9 cellular contexts compared by ENCODE assay signal in genomic region chr15:77031376-77032050, GRCh38. TPM values are rescaled to one million over a fixed set of nuclear protein-coding genes. Genes with fewer than 3 reads are reported as not detected.
A peak's percentile ranks its signal among the peaks of the same experiment; 100 is the strongest.
DNase-seq lines count a peak whose midpoint lies in the region; ATAC-seq, FAIRE-seq and TF ChIP-seq lines count a peak whose summit lies in the region.
"Had no signal": no experiment of that assay in that cellular context is flagged by ENCODE, and none has a peak within 500 bp of the region (broad histone marks: within the 10 kb centered on the region; RNA-seq: fewer than 3 reads in every experiment).

No MANE protein-coding gene starts in this region.

- H3K4me2 ChIP-seq in HepG2 (ENCODE audit: low read depth, low read length): peak overlapping the region; percentile 97
- no peak overlapping the region for H3K4me2 ChIP-seq in GM23338

- ATAC-seq in HepG2: peak; percentile 64
- no peak for ATAC-seq in GM23338
- ATAC-seq in GM21526 (IDR thresholded peaks at IDR 0.05; ENCODE audit: low FRiP score, unreplicated experiment): no peak

- WGBS in HepG2 (ENCODE audit: low lambda C conversion rate): 0% methylated on average over 3 of the region's 12 CpGs

- BruUV-seq in HepG2 (replicated peaks; lab: Mats Ljungman, UMichigan): no TSS peak

- H3K79me2 ChIP-seq in HepG2 (ENCODE audit: insufficient read depth, low read length) (no peaks in the 10 kb centered on the region), GM23338 (replicated peaks; ENCODE audit: insufficient read depth) (no peaks in the 10 kb centered on the region)

- peaks cover 7% of the 10 kb centered on the region for H3K4me1 Mint-ChIP-seq in activated CD4-positive, alpha-beta memory T cell treated with anti-CD3 and anti-CD28 coated beads, Interleukin-2, amount 10 ng/mL, durations not matched to agents 7 days and 5 days
- peaks cover 14% of the 10 kb centered on the region for H3K4me1 Mint-ChIP-seq in GM23338

- no peak for TF ChIP-seq RAD21 in HepG2 (CRISPR knock-in tag; IDR thresholded peaks at IDR 0.05)

- no peaks in the 10 kb centered on the region for H3K27me3 Mint-ChIP-seq in activated CD4-positive, alpha-beta memory T cell treated with anti-CD3 and anti-CD28 coated beads, Interleukin-2, amount 10 ng/mL, durations not matched to agents 7 days and 5 days
- peaks cover 31% of the 10 kb centered on the region for H3K27me3 Mint-ChIP-seq in GM23338 (ENCODE audit: insufficient read depth, low read depth, poor library complexity)

- peak; percentile 56 for FAIRE-seq in HepG2 (lab: Jason Lieb, UNC)

- peak overlapping the region; percentile 66 for H3K9ac ChIP-seq in HepG2 (ENCODE audit: insufficient read depth, low read depth, low read length)

- TF ChIP-seq POLR2A in HepG2 (IDR thresholded peaks at IDR 0.05; ENCODE audit: insufficient read depth in 1 of 2, low read depth in 2 of 2, low read length in 2 of 2): no peak

- TF ChIP-seq EP300 in HepG2 (IDR thresholded peaks at IDR 0.05; ENCODE audit: low read depth in 2 of 2, low read length in 2 of 2) (no peak), HepG2 (CRISPR knock-in tag; IDR thresholded peaks at IDR 0.05; ENCODE audit: borderline replicate concordance) (no peak)

- no peak overlapping the region for H3K4me3 Mint-ChIP-seq in activated CD4-positive, alpha-beta memory T cell treated with anti-CD3 and anti-CD28 coated beads, Interleukin-2, amount 10 ng/mL, durations not matched to agents 7 days and 5 days
- no peak overlapping the region for H3K4me3 Mint-ChIP-seq in GM23338

- H3K36me3 Mint-ChIP-seq in activated CD4-positive, alpha-beta memory T cell treated with anti-CD3 and anti-CD28 coated beads, Interleukin-2, amount 10 ng/mL, durations not matched to agents 7 days and 5 days (ENCODE audit: low read depth): peaks cover 91% of the 10 kb centered on the region
- H3K36me3 Mint-ChIP-seq in GM23338 (ENCODE audit: low read depth): 0 out of 3 replicates have a peak, but pooled peaks cover 6% of the 10 kb centered on the region

- H3K27me3 ChIP-seq in HepG2 (ENCODE audit: control insufficient read depth in 1 of 2, insufficient read depth in 2 of 2, low read length in 2 of 2) (peaks cover 4 to 14% of the 10 kb centered on the region in 2 experiments; a peak in 3 of 5 replicates), GM23338 (ENCODE audit: insufficient read depth) (0 out of 2 replicates have a peak, but pooled peaks cover 4% of the 10 kb centered on the region)
- H3K27me3 ChIP-seq: SJSA1 had no signal

- H3K4me3 ChIP-seq in HepG2 (replicated peaks in 1 of 3; ENCODE audit: insufficient read depth in 1 of 3, low read depth in 2 of 3, low read length in 3 of 3): peak overlapping the region; percentile 66 to 81 (median 74)
- H3K4me3 ChIP-seq in GM23338: no peak overlapping the region
- H3K4me3 ChIP-seq: SJSA1 had no signal

- H3K9me2 ChIP-seq in GM23338 (ENCODE audit: insufficient read depth): no peaks in the 10 kb centered on the region

- in situ Hi-C loops in HepG2 (cut with HindIII; ENCODE audit: extremely low pct_ligation_motif_present, low pct_unique_long_range_greater_than_20kb): loop anchor here (10.0 kb wide), 1 partner anchor 127 kb away; the partner anchor contains the start of gene SCAPER

- H3F3A ChIP-seq in GM23338 (replicated peaks; ENCODE audit: low read depth): no peaks in the 10 kb centered on the region

- H3K27ac Mint-ChIP-seq in activated CD4-positive, alpha-beta memory T cell treated with anti-CD3 and anti-CD28 coated beads, Interleukin-2, amount 10 ng/mL, durations not matched to agents 7 days and 5 days: peak overlapping the region; percentile 52
- no peak overlapping the region for H3K27ac Mint-ChIP-seq in GM23338

- peak overlapping the region; percentile 48 for H2AFZ ChIP-seq in HepG2 (ENCODE audit: low read length)
- H2AFZ ChIP-seq in GM23338: no peak overlapping the region

- no peaks in the 10 kb centered on the region for H3K9me3 ChIP-seq in HepG2 (ENCODE audit: low read length)
- H3K9me3 ChIP-seq: SJSA1 had no signal

- peaks cover 9% of the 10 kb centered on the region for H3K9me3 Mint-ChIP-seq in activated CD4-positive, alpha-beta memory T cell treated with anti-CD3 and anti-CD28 coated beads, Interleukin-2, amount 10 ng/mL, durations not matched to agents 7 days and 5 days
- H3K9me3 Mint-ChIP-seq in GM23338: peaks cover 3% of the 10 kb centered on the region; the same call in 2 of the 3 replicates

- peak; percentile 82 for TF ChIP-seq CTCF in HepG2 (CRISPR knock-in tag; IDR thresholded peaks at IDR 0.05)
- no peak; a peak in 1 of 4 replicates for TF ChIP-seq CTCF in GM23338 (conservative IDR thresholded peaks at IDR 0.05; ENCODE audit: low read depth in 2 of 2)

- intact Hi-C loops in HepG2 (cut with micrococcal nuclease; ENCODE audit: unreplicated experiment): loop anchor here (5.0 kb wide), 1 partner anchor 129 kb away; no protein-coding TSS in a partner anchor

- H3K36me3 ChIP-seq in HepG2 (replicated peaks in 1 of 2; ENCODE audit: control insufficient read depth in 1 of 2, insufficient read depth in 2 of 2, low read length in 2 of 2) (peaks cover 0 to 4% of the 10 kb centered on the region in 2 experiments; a peak in 1 of 5 replicates), GM23338 (ENCODE audit: insufficient read depth) (no peaks in the 10 kb centered on the region)
- H3K36me3 ChIP-seq: SJSA1 had no signal

- DNase-seq in SIG-M5 treated with dmso at 0.1 percent for 504 hours (lab: John Stamatoyannopoulos, UW; ENCODE audit: unreplicated experiment) (peak; percentile 31), SIG-M5 (lab: John Stamatoyannopoulos, UW) (no peak), NCI-H146 treated with DMSO at 0.1 percent for 48 hours (lab: John Stamatoyannopoulos, UW; ENCODE audit: unreplicated experiment) (peak; percentile 3), HepG2 (ENCODE audit: low spot score) (peak; percentile 49), GM23338 (ENCODE audit: low spot score) (no peak), H4 (ENCODE audit: low spot score) (no peak)
- DNase-seq in activated CD4-positive, alpha-beta memory T cell treated with anti-CD3 and anti-CD28 coated beads, Interleukin-2, amount 10 ng/mL, durations not matched to agents 7 days and 5 days: peak; percentile 37

- H3K4me1 ChIP-seq in HepG2 (ENCODE audit: insufficient read depth, low read length) (peaks cover 47% of the 10 kb centered on the region), GM23338 (ENCODE audit: insufficient read depth) (no peaks in the 10 kb centered on the region; the same call in 1 of the 2 replicates)

- CTCF ChIA-PET in activated CD4-positive, alpha-beta memory T cell treated with anti-CD3 and anti-CD28 coated beads, Interleukin-2, amount 10 ng/mL, durations not matched to agents 7 days and 5 days (lab: Charles Lee): interaction anchor here (0.8 to 1.9 kb wide), 6 partner anchors 53 to 90 kb away, joined by 3 to 9 read pairs (median 3); no protein-coding TSS in a partner anchor
- CTCF ChIA-PET in HepG2 (lab: Yijun Ruan, JAX; ENCODE audit: low intra/inter-chr PET ratio, low total read pairs): no interaction called here

- POLR2A ChIA-PET in activated CD4-positive, alpha-beta memory T cell treated with anti-CD3 and anti-CD28 coated beads, Interleukin-2, amount 10 ng/mL, durations not matched to agents 7 days and 5 days (lab: Charles Lee): interaction anchor here (0.6 to 4.1 kb wide), 6 partner anchors 12 to 58 kb away, joined by 3 to 18 read pairs (median 4); partner anchors contain the start of genes PSTPIP1 and TSPAN3
- POLR2A ChIA-PET in HepG2 (lab: Yijun Ruan, JAX): interaction anchor here (1.0 to 1.5 kb wide), 4 partner anchors 36 to 474 kb away, joined by 3 to 4 read pairs (median 3); partner anchors contain the start of genes RCN2 and TSPAN3

- peak overlapping the region; percentile 30 for H3K27ac ChIP-seq in HepG2 (ENCODE audit: extremely low read length, insufficient read depth, low read length)
- H3K27ac ChIP-seq in GM23338 (ENCODE audit: low read depth): no peak overlapping the region
- H3K27ac ChIP-seq: SJSA1 had no signal

- H4K20me1 ChIP-seq in HepG2 (ENCODE audit: insufficient read depth, low read length): no peaks in the 10 kb centered on the region
- H4K20me1 ChIP-seq in GM23338 (replicated peaks; ENCODE audit: insufficient read depth): no peaks in the 10 kb centered on the region

RNA-seq across cellular contexts. Expression of gene PSTPIP1, which starts 36.6 kb away (rescaled TPM):
- total RNA-seq in activated CD4-positive, alpha-beta memory T cell treated with anti-CD3 and anti-CD28 coated beads, Interleukin-2, amount 10 ng/mL, durations not matched to agents 7 days and 5 days: 100 to 1,000 TPM; 181 to 187 TPM
- 8.7 and 9.2 TPM in 2 replicates for total RNA-seq in HepG2 (2016; rRNA removed; fragmentation: Illumina TruSeq; extraction: Trizol)
- total RNA-seq in HepG2 (2016; cell fraction: cytosol; rRNA removed; fragmentation: Illumina TruSeq; extraction: Trizol; ENCODE audit: low read depth): 5.7 and 10.5 TPM in 2 replicates
- total RNA-seq in HepG2 (2016; cell fraction: insoluble cytoplasmic fraction; rRNA removed; fragmentation: Illumina TruSeq; extraction: Trizol): 8.0 and 9.9 TPM in 2 replicates
- 9.1 and 10.1 TPM in 2 replicates for total RNA-seq in HepG2 (2016; cell fraction: membrane; rRNA removed; fragmentation: Illumina TruSeq; extraction: Trizol)
- total RNA-seq in HepG2 (2016; cell fraction: nucleus; rRNA removed; fragmentation: Illumina TruSeq; extraction: Trizol): 2.9 and 4.0 TPM in 2 replicates
- polyA plus RNA-seq in HepG2 (2011; rRNA removed) (4.4 TPM in 2 replicates), GM23338 (2016; fragmentation: Nextera tagmentation; extraction: Ambion mirVana) (3.7 TPM in 2 replicates)
- 3.9 and 5.6 TPM in 2 replicates for polyA plus RNA-seq in HepG2 (2011; cell fraction: cytosol; rRNA removed)
- 4.4 and 6.8 TPM in 2 replicates for polyA plus RNA-seq in HepG2 (2011; cell fraction: nucleus; rRNA removed)
- 3.9 and 7.4 TPM in 2 replicates for polyA plus RNA-seq in HepG2 (2012)
- polyA plus RNA-seq in HepG2 (2016; cell fraction: cytosol; fragmentation: Illumina TruSeq; extraction: Trizol; ENCODE audit: low read depth): 7.4 and 12.4 TPM in 2 replicates
- 7.8 and 11.1 TPM in 2 replicates for polyA plus RNA-seq in HepG2 (2016; cell fraction: insoluble cytoplasmic fraction; fragmentation: Illumina TruSeq; extraction: Trizol; ENCODE audit: low read depth)
- polyA plus RNA-seq in HepG2 (2016; cell fraction: membrane; fragmentation: Illumina TruSeq; extraction: Trizol; ENCODE audit: low read depth): 9.1 and 13.5 TPM in 2 replicates
- 6.9 and 7.5 TPM in 2 replicates for polyA plus RNA-seq in HepG2 (2016; cell fraction: nucleus; fragmentation: Illumina TruSeq; extraction: Trizol; ENCODE audit: insufficient read depth, low read depth)
- polyA minus RNA-seq in HepG2 (2011; rRNA and poly(A)+ RNA removed; ENCODE audit: low replicate concordance): 2.2 TPM in 1 of 2 replicates, not detected in the other
- polyA minus RNA-seq in HepG2 (2011; cell fraction: cytosol; rRNA and poly(A)+ RNA removed): 3.2 TPM in 1 of 2 replicates, not detected in the other
- polyA minus RNA-seq in HepG2 (2011; cell fraction: nucleus; rRNA and poly(A)+ RNA removed): 1.8 and 2.4 TPM in 2 replicates
- total RNA-seq in GM23338 (2014; rRNA removed; shearing (Covaris generic)): 0.19 and 0.80 TPM in 2 replicates
- 0.19 TPM in 1 of 2 replicates, not detected in the other for total RNA-seq in H4 (2014; rRNA removed; shearing (Covaris generic))
- total RNA-seq: SJSA1 had no signal

RNA-seq across cellular contexts. Expression of gene TSPAN3, which starts 39.4 kb away (rescaled TPM):
- 10 to 100 TPM; 12.4 to 13.9 TPM for total RNA-seq in activated CD4-positive, alpha-beta memory T cell treated with anti-CD3 and anti-CD28 coated beads, Interleukin-2, amount 10 ng/mL, durations not matched to agents 7 days and 5 days
- 102 and 170 TPM in 2 replicates for total RNA-seq in HepG2 (2016; rRNA removed; fragmentation: Illumina TruSeq; extraction: Trizol)
- total RNA-seq in HepG2 (2016; cell fraction: cytosol; rRNA removed; fragmentation: Illumina TruSeq; extraction: Trizol; ENCODE audit: low read depth): 51.2 and 62.4 TPM in 2 replicates
- 108 and 171 TPM in 2 replicates for total RNA-seq in HepG2 (2016; cell fraction: insoluble cytoplasmic fraction; rRNA removed; fragmentation: Illumina TruSeq; extraction: Trizol)
- total RNA-seq in HepG2 (2016; cell fraction: membrane; rRNA removed; fragmentation: Illumina TruSeq; extraction: Trizol): 109 and 138 TPM in 2 replicates
- total RNA-seq in HepG2 (2016; cell fraction: nucleus; rRNA removed; fragmentation: Illumina TruSeq; extraction: Trizol): 128 and 152 TPM in 2 replicates
- 155 and 167 TPM in 2 replicates for polyA plus RNA-seq in HepG2 (2011; rRNA removed)
- 231 and 297 TPM in 2 replicates for polyA plus RNA-seq in HepG2 (2011; cell fraction: cytosol; rRNA removed)
- polyA plus RNA-seq in HepG2 (2011; cell fraction: nucleus; rRNA removed): 56.3 and 77.8 TPM in 2 replicates
- polyA plus RNA-seq in HepG2 (2012): 134 and 159 TPM in 2 replicates
- 52.0 and 77.5 TPM in 2 replicates for polyA plus RNA-seq in HepG2 (2016; cell fraction: cytosol; fragmentation: Illumina TruSeq; extraction: Trizol; ENCODE audit: low read depth)
- polyA plus RNA-seq in HepG2 (2016; cell fraction: insoluble cytoplasmic fraction; fragmentation: Illumina TruSeq; extraction: Trizol; ENCODE audit: low read depth): 105 and 130 TPM in 2 replicates
- 93.2 and 115 TPM in 2 replicates for polyA plus RNA-seq in HepG2 (2016; cell fraction: membrane; fragmentation: Illumina TruSeq; extraction: Trizol; ENCODE audit: low read depth)
- polyA plus RNA-seq in HepG2 (2016; cell fraction: nucleus; fragmentation: Illumina TruSeq; extraction: Trizol; ENCODE audit: insufficient read depth, low read depth): 217 and 229 TPM in 2 replicates
- 238 and 277 TPM in 2 replicates for polyA minus RNA-seq in HepG2 (2011; rRNA and poly(A)+ RNA removed; ENCODE audit: low replicate concordance)
- polyA minus RNA-seq in HepG2 (2011; cell fraction: cytosol; rRNA and poly(A)+ RNA removed): 83.9 and 119 TPM in 2 replicates
- polyA minus RNA-seq in HepG2 (2011; cell fraction: nucleus; rRNA and poly(A)+ RNA removed): 38.1 and 56.6 TPM in 2 replicates
- 135 and 159 TPM in 2 replicates for total RNA-seq in GM23338 (2014; rRNA removed; shearing (Covaris generic))
- polyA plus RNA-seq in GM23338 (2016; fragmentation: Nextera tagmentation; extraction: Ambion mirVana): 72.2 and 72.5 TPM in 2 replicates
- total RNA-seq in H4 (2014; rRNA removed; shearing (Covaris generic)): 423 and 537 TPM in 2 replicates

Comparison
In these comparisons a context has a peak if more than half of its experiments do, and no peak if none do; other contexts are left out.
1. DNase-seq: peak in SIG-M5 treated with dmso at 0.1 percent for 504 hours (single experiment), NCI-H146 treated with DMSO at 0.1 percent for 48 hours (single experiment), activated CD4-positive, alpha-beta memory T cell treated with anti-CD3 and anti-CD28 coated beads, Interleukin-2, amount 10 ng/mL, durations not matched to agents 7 days and 5 days (single experiment) and HepG2 (single experiment); none in SIG-M5 (single experiment), GM23338 (single experiment) and H4 (single experiment).
2. RNA of gene PSTPIP1, which starts 36.6 kb away (total RNA-seq): 181 to 187 TPM in activated CD4-positive, alpha-beta memory T cell treated with anti-CD3 and anti-CD28 coated beads, Interleukin-2, amount 10 ng/mL, durations not matched to agents 7 days and 5 days; 2.9 to 10.5 TPM in HepG2, 0.19 to 0.80 TPM in GM23338 and 0.19 TPM in H4; every median in the first group is over 10 times any median in the second.